ENCODE assay signal across 8 cellular contexts in the genomic region with DNA sequence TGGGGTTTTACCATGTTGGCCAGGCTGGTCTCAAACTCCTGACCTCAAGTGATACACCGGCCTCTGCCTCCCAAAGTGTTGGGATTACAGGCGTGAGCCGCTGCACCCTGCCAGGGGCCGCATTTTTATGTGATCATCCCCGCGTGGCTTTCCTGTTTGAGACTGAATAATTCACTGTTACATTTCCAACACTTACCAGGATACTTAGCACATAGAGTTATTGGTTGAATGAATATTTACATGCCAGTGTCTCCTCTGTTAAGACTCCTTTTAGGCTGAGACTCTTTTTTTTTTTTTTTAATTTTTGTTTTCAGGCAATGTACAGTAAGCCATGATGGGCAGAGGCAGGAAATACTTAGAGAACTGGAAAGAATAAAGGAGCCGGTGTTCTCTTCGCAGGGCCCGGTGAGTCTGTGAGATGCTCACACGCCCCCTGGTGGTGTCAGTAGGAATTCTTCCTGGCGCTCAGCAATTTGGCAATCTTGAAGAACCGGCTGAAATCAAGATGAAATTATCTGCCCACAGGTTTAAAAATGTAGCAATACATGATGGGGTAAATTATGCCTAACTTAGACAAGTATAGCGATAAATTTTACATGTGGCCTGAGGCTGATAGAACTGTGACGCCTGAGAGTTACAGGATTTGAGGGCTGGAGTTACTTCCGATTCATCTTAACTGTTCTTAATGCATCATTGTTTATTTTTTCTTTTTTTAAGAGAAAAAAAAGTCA. TPM values are rescaled to one million over a fixed set of nuclear protein-coding genes. Genes with fewer than 3 reads are reported as not detected.
DNase-seq lines count a peak whose midpoint lies in the region; ATAC-seq lines count a peak whose summit lies in the region.

No MANE protein-coding gene starts in this region.

- peaks cover 1 to 5% (median 4%) of the 10 kb centered on the region in 4 donors for H3K4me1 Mint-ChIP-seq in CD4-positive, alpha-beta memory T cell
- no peaks in the 10 kb centered on the region for H3K4me1 Mint-ChIP-seq in effector memory CD8-positive, alpha-beta T cell (ENCODE audit: low read depth in 2 of 2)

- no peak overlapping the region for H3K4me2 ChIP-seq in mesendoderm (ENCODE audit: low read length)

- H3K36me3 Mint-ChIP-seq in CD4-positive, alpha-beta memory T cell = no peaks in the 10 kb centered on the region
- no peaks in the 10 kb centered on the region for H3K36me3 Mint-ChIP-seq in effector memory CD8-positive, alpha-beta T cell (ENCODE audit: insufficient read depth)

- H3K23ac ChIP-seq in mesendoderm (ENCODE audit: low read length) = no peak overlapping the region

- peak; percentile 98 for ATAC-seq in effector memory CD8-positive, alpha-beta T cell (replicated peaks)
- ATAC-seq in GM19455 (IDR thresholded peaks at IDR 0.05; ENCODE audit: unreplicated experiment) = no peak

- H2BK15ac ChIP-seq in mesendoderm (replicated peaks; ENCODE audit: low read depth) = no peak overlapping the region

- H3K56ac ChIP-seq in mesendoderm (ENCODE audit: low read length) = no peak overlapping the region

- no peaks in the 10 kb centered on the region for H3K79me2 ChIP-seq in mesendoderm (ENCODE audit: control insufficient read depth, insufficient read depth, low read length)

- H2BK5ac ChIP-seq in mesendoderm (ENCODE audit: low read length) = no peak overlapping the region

- intact Hi-C loops in CD4-positive, alpha-beta memory T cell (cut with micrococcal nuclease) = loop anchor here (1.0 to 5.0 kb wide), 3 partner anchors 13 to 594 kb away; a partner anchor contains a TSS

- no peaks in the 10 kb centered on the region for H3K79me1 ChIP-seq in mesendoderm (ENCODE audit: low read length)

- H2BK120ac ChIP-seq in mesendoderm (ENCODE audit: low read depth, low read length) = no peak overlapping the region

- H3K27ac ChIP-seq in CD4-positive, alpha-beta memory T cell (ENCODE audit: low read depth, low read length) = no peak overlapping the region
- no peak overlapping the region for H3K27ac ChIP-seq in mesendoderm (ENCODE audit: low read depth, low read length)

- H3K4me1 ChIP-seq in CD4-positive, alpha-beta memory T cell (ENCODE audit: insufficient read depth, low read length) = no peaks in the 10 kb centered on the region
- H3K4me1 ChIP-seq in mesendoderm (ENCODE audit: control insufficient read depth, low read depth, low read length) = no peaks in the 10 kb centered on the region

- CTCF ChIA-PET in CD4-positive, alpha-beta memory T cell (lab: Charles Lee; ENCODE audit: partially characterized antibody) = interaction anchor here (0.6 to 1.2 kb wide), 3 partner anchors 13 to 316 kb away, joined by 3 to 4 read pairs (median 3); a partner anchor contains a TSS

- H3K27me3 ChIP-seq in CD4-positive, alpha-beta memory T cell (ENCODE audit: insufficient read depth, low read length) = no peaks in the 10 kb centered on the region
- no peaks in the 10 kb centered on the region for H3K27me3 ChIP-seq in mesendoderm (ENCODE audit: insufficient read depth, low read length, poor library complexity)

- peak overlapping the region in 4 of 8 donors; percentile 16 to 60 (median 44) for H3K4me3 Mint-ChIP-seq in CD4-positive, alpha-beta memory T cell
- no peak overlapping the region for H3K4me3 Mint-ChIP-seq in effector memory CD8-positive, alpha-beta T cell

- H3K18ac ChIP-seq in mesendoderm (ENCODE audit: low read length) = no peak overlapping the region

- no peak overlapping the region for H3K9ac ChIP-seq in mesendoderm (ENCODE audit: low read length)

- DNase-seq in CD4-positive, alpha-beta memory T cell = peak; percentile 77 to 79 (median 78)
- DNase-seq in HPDE6-E6E7 (ENCODE audit: extremely low spot score) (peak; percentile 96), NOMO-1 treated with DMSO at 0.1 percent for 48 hours (lab: John Stamatoyannopoulos, UW; ENCODE audit: unreplicated experiment) (peak; percentile 91), mesendoderm (peak; percentile 79)
- DNase-seq in activated CD8-positive, alpha-beta memory T cell treated with anti-CD3 and anti-CD28 coated beads for 1 hour (ENCODE audit: extremely low read depth in 1 of 2, low read depth in 1 of 2) = peak; percentile 55 to 65
- peak; percentile 75 to 81 (median 77) for DNase-seq in effector memory CD8-positive, alpha-beta T cell
- peak; percentile 44 for DNase-seq in stimulated activated CD8-positive, alpha-beta memory T cell treated with anti-CD3 and anti-CD28 coated beads, Interleukin-15, amount 100 ng/mL, for 24 hours (ENCODE audit: low read depth)

- H3K4me3 ChIP-seq in CD4-positive, alpha-beta memory T cell (ENCODE audit: low read length in 2 of 2) = no peak overlapping the region
- H3K4me3 ChIP-seq in mesendoderm (ENCODE audit: low read length) = no peak overlapping the region

- H3K9me3 ChIP-seq in CD4-positive, alpha-beta memory T cell (ENCODE audit: control insufficient read depth in 1 of 2, low read length in 2 of 2) = no peaks in the 10 kb centered on the region

- no peak overlapping the region for H4K8ac ChIP-seq in mesendoderm (ENCODE audit: low read depth, low read length)

- WGBS in mesendoderm (ENCODE audit: extremely low coverage, insufficient coverage, low lambda C conversion rate) = no CpG with 5 or more reads among the region's 15 CpGs

- no peaks in the 10 kb centered on the region for H3K9me3 Mint-ChIP-seq in CD4-positive, alpha-beta memory T cell
- H3K9me3 Mint-ChIP-seq in effector memory CD8-positive, alpha-beta T cell = no peaks in the 10 kb centered on the region

- peak overlapping the region in 6 of 7 donors; percentile 5 to 81 (median 37) for H3K27ac Mint-ChIP-seq in CD4-positive, alpha-beta memory T cell
- no peak overlapping the region for H3K27ac Mint-ChIP-seq in effector memory CD8-positive, alpha-beta T cell

- H2AK5ac ChIP-seq in mesendoderm (ENCODE audit: low read length) = no peak overlapping the region

- H3K4ac ChIP-seq in mesendoderm (ENCODE audit: low read depth, low read length) = no peak overlapping the region

- peaks cover 1% of the 10 kb centered on the region in 2 donors for H3K27me3 Mint-ChIP-seq in CD4-positive, alpha-beta memory T cell
- peaks cover 2 to 4% of the 10 kb centered on the region in 2 donors for H3K27me3 Mint-ChIP-seq in effector memory CD8-positive, alpha-beta T cell

- POLR2A ChIA-PET in CD4-positive, alpha-beta memory T cell (lab: Charles Lee; ENCODE audit: partially characterized antibody) = no interaction called here

- H4K5ac ChIP-seq in mesendoderm (ENCODE audit: low read length) = no peak overlapping the region

- no peaks in the 10 kb centered on the region for H3K36me3 ChIP-seq in CD4-positive, alpha-beta memory T cell (ENCODE audit: insufficient read depth, low read length)
- no peaks in the 10 kb centered on the region for H3K36me3 ChIP-seq in mesendoderm (ENCODE audit: control insufficient read depth, insufficient read depth, low read length)

RNA-seq across cellular contexts. Expression of a gene that starts 7.6 kb away (rescaled TPM):
- 100 to 1,000 TPM in 1 of 2 experiments, 10 to 100 TPM in 1; 96.3 to 101 TPM for total RNA-seq in CD4-positive, alpha-beta memory T cell
- 100 to 1,000 TPM; 107 to 177 TPM for polyA plus RNA-seq in CD4-positive, alpha-beta memory T cell
- 60.4 TPM for polyA plus RNA-seq in mesendoderm (2013, experiment 1 of 2)
- 60.4 TPM for polyA plus RNA-seq in mesendoderm (2013, experiment 2 of 2)

RNA-seq across cellular contexts. Expression of a gene that starts 13.2 kb away (rescaled TPM):
- total RNA-seq in CD4-positive, alpha-beta memory T cell = 1 to 10 TPM; 8.7 to 9.3 TPM
- 1 to 10 TPM; 2.6 to 6.9 TPM for polyA plus RNA-seq in CD4-positive, alpha-beta memory T cell
- 10.0 TPM for polyA plus RNA-seq in mesendoderm (2013, experiment 1 of 2)
- 9.6 TPM for polyA plus RNA-seq in mesendoderm (2013, experiment 2 of 2)

RNA-seq across cellular contexts. Expression of a gene that starts 54.2 kb away (rescaled TPM):
- total RNA-seq in CD4-positive, alpha-beta memory T cell = under 1 TPM; 0.19 to 0.44 TPM
- under 1 TPM; 0.17 to 0.60 TPM for polyA plus RNA-seq in CD4-positive, alpha-beta memory T cell
- 23.6 TPM for polyA plus RNA-seq in mesendoderm (2013, experiment 1 of 2)
- polyA plus RNA-seq in mesendoderm (2013, experiment 2 of 2) = 20.7 TPM

Comparison
In these comparisons a context has a peak if more than half of its experiments do, and no peak if none do; other contexts are left out.
1. DNase-seq: peak in every context shown above with its lines; median percentile 96 in HPDE6-E6E7; 91 in NOMO-1 treated with DMSO at 0.1 percent for 48 hours; 79 in mesendoderm; 78 in CD4-positive, alpha-beta memory T cell; 77 in effector memory CD8-positive, alpha-beta T cell; 60 in activated CD8-positive, alpha-beta memory T cell treated with anti-CD3 and anti-CD28 coated beads for 1 hour; 44 in stimulated activated CD8-positive, alpha-beta memory T cell treated with anti-CD3 and anti-CD28 coated beads, Interleukin-15, amount 100 ng/mL, for 24 hours.
2. H3K27ac Mint-ChIP-seq: peak in CD4-positive, alpha-beta memory T cell (6 of 7); none in effector memory CD8-positive, alpha-beta T cell (0 of 2).